In genomic region chr22:37594237-37594636, GRCh38 we compare ENCODE assay signal across 1 cellular context.
TF ChIP-seq lines count a peak whose summit lies in the region.

No MANE protein-coding gene starts in this region.

TF ChIP-seq in HepG2, 621 proteins besides CTCF, POLR2A, EP300 and RAD21:
- no peak for TF ChIP-seq ELF1 (CRISPR knock-in tag; IDR thresholded peaks at IDR 0.05)
- TF ChIP-seq PRDM15 (CRISPR knock-in tag; IDR thresholded peaks at IDR 0.05), result no peak
- peak; percentile 35; the same call in 1 of the 2 replicates for TF ChIP-seq ZMYM3 (CRISPR knock-in tag; IDR thresholded peaks at IDR 0.05)
- TF ChIP-seq REL (CRISPR knock-in tag; conservative IDR thresholded peaks at IDR 0.05), result no peak
- no peak for TF ChIP-seq MIER3 (CRISPR knock-in tag; IDR thresholded peaks at IDR 0.05; ENCODE audit: borderline replicate concordance)
- 0 out of 2 replicates have a peak, but pooled peaks have one; percentile 30 for TF ChIP-seq ZBTB33 (CRISPR knock-in tag; IDR thresholded peaks at IDR 0.05)
- peak; percentile 66 for TF ChIP-seq ZEB1 (IDR thresholded peaks at IDR 0.05; ENCODE audit: insufficient replicate concordance, low read depth)
- peak; percentile 27 for TF ChIP-seq XRCC5 (optimal IDR thresholded peaks at IDR 0.05; ENCODE audit: low read length)
- no peak for TF ChIP-seq ZNF740 (CRISPR knock-in tag; IDR thresholded peaks at IDR 0.05)
TF ChIP-seq in HepG2: peak in this region for 4.
